In the genomic region with DNA sequence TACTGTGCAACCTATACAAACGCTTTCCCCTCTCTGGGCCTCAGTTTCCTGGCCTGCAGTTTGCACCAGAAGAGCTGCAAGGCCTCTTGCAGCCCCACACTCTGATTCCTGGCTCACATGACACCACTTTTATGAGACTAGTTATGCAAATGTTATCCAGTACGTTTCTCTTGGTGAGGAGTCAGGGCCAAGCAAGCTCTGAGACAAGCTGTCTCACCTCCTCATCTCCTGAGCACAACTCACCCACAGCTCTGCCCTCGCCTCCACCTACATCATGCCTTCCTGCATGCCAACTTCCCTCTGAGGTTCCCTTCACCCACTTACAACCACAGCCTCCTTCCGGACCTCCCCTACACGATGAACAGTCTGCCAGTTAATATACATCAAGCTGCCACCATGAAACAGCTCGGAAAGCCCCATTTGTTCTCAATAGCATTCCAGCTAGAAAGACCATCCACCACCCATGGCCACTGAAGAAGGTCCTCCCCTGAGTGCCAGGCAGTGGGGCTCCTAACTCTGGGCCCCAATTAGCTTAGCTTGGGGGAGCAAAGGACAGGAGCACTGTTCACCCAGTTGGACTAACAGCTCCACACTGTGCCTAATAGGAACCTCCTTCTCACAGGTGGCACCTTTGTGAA, we compare ENCODE assay signal across 11 cellular contexts. TPM values are rescaled to one million over a fixed set of nuclear protein-coding genes. Genes with fewer than 3 reads are reported as not detected.
DNase-seq lines count a peak whose midpoint lies in the region; ATAC-seq, FAIRE-seq and TF ChIP-seq lines count a peak whose summit lies in the region.
"Had no signal": no experiment of that assay in that cellular context is flagged by ENCODE, and none has a peak within 500 bp of the region (broad histone marks: within the 10 kb centered on the region; RNA-seq: fewer than 3 reads in every experiment).

No MANE protein-coding gene starts in this region.

- no peak overlapping the region for H3K27ac ChIP-seq in osteoblast (ENCODE audit: low read depth, low read length)
- H3K27ac ChIP-seq: ovary had no signal

- peak; percentile 98 for FAIRE-seq in GM12891 (lab: Jason Lieb, UNC)

- H3K4me2 ChIP-seq in osteoblast (ENCODE audit: insufficient read depth, low read length): no peak overlapping the region

- ATAC-seq in HG03378 (IDR thresholded peaks at IDR 0.05; ENCODE audit: unreplicated experiment): peak; percentile 41
- peak; percentile 81 for ATAC-seq in activated CD8-positive, alpha-beta T cell treated with anti-CD3 and anti-CD28 coated beads for 36 hours

- POLR2A ChIA-PET in activated CD8-positive, alpha-beta T cell treated with anti-CD3 and anti-CD28 coated beads for 36 hours (lab: Charles Lee): interaction anchor here (0.7 to 3.8 kb wide), 9 partner anchors 9 to 409 kb away, joined by 3 to 32 read pairs (median 4); no protein-coding TSS in a partner anchor

- H3K27me3 Mint-ChIP-seq in activated CD8-positive, alpha-beta T cell treated with anti-CD3 and anti-CD28 coated beads for 36 hours: no peaks in the 10 kb centered on the region
- H3K27me3 Mint-ChIP-seq in nephron progenitor cell (ENCODE audit: low read depth, poor library complexity): peaks cover 12% of the 10 kb centered on the region
- peaks cover 92% of the 10 kb centered on the region for H3K27me3 Mint-ChIP-seq in Calu3 (ENCODE audit: unreplicated experiment)

- CTCF ChIA-PET in activated CD8-positive, alpha-beta T cell treated with anti-CD3 and anti-CD28 coated beads for 36 hours (lab: Charles Lee): interaction anchor here (0.7 to 5.9 kb wide), 6 partner anchors 9 to 576 kb away, joined by 3 to 82 read pairs (median 5); no protein-coding TSS in a partner anchor
- CTCF ChIA-PET in Calu3 (lab: Charles Lee): interaction anchor here (0.6 to 1.3 kb wide), 2 partner anchors 22 to 160 kb away, joined by 3 to 5 read pairs; no protein-coding TSS in a partner anchor

- no peaks in the 10 kb centered on the region for H3K9me3 ChIP-seq in osteoblast (ENCODE audit: low read depth, low read length)
- H3K9me3 ChIP-seq: ovary had no signal

- no peak overlapping the region for H2AFZ ChIP-seq in osteoblast (ENCODE audit: low read length)

- H3K4me1 ChIP-seq in osteoblast (ENCODE audit: insufficient read depth, low read length): no peaks in the 10 kb centered on the region

- peak overlapping the region; percentile 1 for H3K4me3 Mint-ChIP-seq in activated CD8-positive, alpha-beta T cell treated with anti-CD3 and anti-CD28 coated beads for 36 hours
- H3K4me3 Mint-ChIP-seq in nephron progenitor cell (no peak overlapping the region), Calu3 (ENCODE audit: low read depth, unreplicated experiment) (no peak overlapping the region)

- peaks cover 4% of the 10 kb centered on the region for H3K9me3 Mint-ChIP-seq in activated CD8-positive, alpha-beta T cell treated with anti-CD3 and anti-CD28 coated beads for 36 hours
- H3K9me3 Mint-ChIP-seq in nephron progenitor cell: peaks cover 3% of the 10 kb centered on the region
- H3K9me3 Mint-ChIP-seq in Calu3 (ENCODE audit: low read depth, unreplicated experiment): no peaks in the 10 kb centered on the region

- H3K27ac Mint-ChIP-seq in activated CD8-positive, alpha-beta T cell treated with anti-CD3 and anti-CD28 coated beads for 36 hours: peak overlapping the region; percentile 67
- H3K27ac Mint-ChIP-seq in nephron progenitor cell: peak overlapping the region; percentile 38
- H3K27ac Mint-ChIP-seq in Calu3 (ENCODE audit: unreplicated experiment): no peak overlapping the region

- peaks cover 3% of the 10 kb centered on the region for H3K36me3 Mint-ChIP-seq in activated CD8-positive, alpha-beta T cell treated with anti-CD3 and anti-CD28 coated beads for 36 hours (ENCODE audit: low read depth)
- no peaks in the 10 kb centered on the region for H3K36me3 Mint-ChIP-seq in nephron progenitor cell (ENCODE audit: low read depth)
- H3K36me3 Mint-ChIP-seq in Calu3 (ENCODE audit: insufficient read depth, unreplicated experiment): no peaks in the 10 kb centered on the region

- BruUV-seq in Calu3 (replicated peaks; lab: Mats Ljungman, UMichigan): no TSS peak

- peaks cover 74% of the 10 kb centered on the region for H3K4me1 Mint-ChIP-seq in activated CD8-positive, alpha-beta T cell treated with anti-CD3 and anti-CD28 coated beads for 36 hours (ENCODE audit: low read depth)
- H3K4me1 Mint-ChIP-seq in nephron progenitor cell: peaks cover 42% of the 10 kb centered on the region
- H3K4me1 Mint-ChIP-seq in Calu3 (ENCODE audit: low read depth, unreplicated experiment): no peaks in the 10 kb centered on the region

- H3K4me3 ChIP-seq in osteoblast (ENCODE audit: insufficient read depth, low read length): no peak overlapping the region
- H3K4me3 ChIP-seq: ovary had no signal

- no peaks in the 10 kb centered on the region for H4K20me1 ChIP-seq in osteoblast (ENCODE audit: insufficient read depth, low read length)

- H3K79me2 ChIP-seq in osteoblast (ENCODE audit: insufficient read depth, low read length): no peaks in the 10 kb centered on the region

- peaks cover 30% of the 10 kb centered on the region for H3K27me3 ChIP-seq in osteoblast (ENCODE audit: insufficient read depth, low read length)
- H3K27me3 ChIP-seq: ovary had no signal

- intact Hi-C loops in activated CD8-positive, alpha-beta T cell treated with anti-CD3 and anti-CD28 coated beads for 36 hours (cut with micrococcal nuclease): no loop called here
- intact Hi-C loops in Calu3 (cut with micrococcal nuclease; ENCODE audit: unreplicated experiment): no loop called here

- DNase-seq in GM12891 (ENCODE audit: insufficient read length, low spot score) (no peak), nephron progenitor cell (no peak), osteoblast (ENCODE audit: insufficient read length, low spot score, missing footprints) (no peak), RPMI8226 (no peak), hypothalamus (lab: John Stamatoyannopoulos, UW) (no peak), Calu3 (no peak)
- peak; percentile 82 for DNase-seq in activated CD8-positive, alpha-beta T cell treated with anti-CD3 and anti-CD28 coated beads for 36 hours
- DNase-seq: DMS79 treated with DMSO at 0.1 percent for 48 hours, NCI-H1092 treated with DMSO at 0.1 percent for 48 hours, ovary had no signal

- TF ChIP-seq CTCF in activated CD8-positive, alpha-beta T cell treated with anti-CD3 and anti-CD28 coated beads for 36 hours (IDR thresholded peaks at IDR 0.05): no peak
- TF ChIP-seq CTCF in nephron progenitor cell (IDR thresholded peaks at IDR 0.05) (no peak), osteoblast (IDR thresholded peaks at IDR 0.05; ENCODE audit: extremely low read depth, low read depth, low read length) (no peak), Calu3 (IDR thresholded peaks at IDR 0.05; ENCODE audit: unreplicated experiment) (no peak)

- no peak for TF ChIP-seq POLR2A in GM12891 (IDR thresholded peaks at IDR 0.05; ENCODE audit: low read depth, low read length)

- H3K36me3 ChIP-seq in osteoblast (ENCODE audit: insufficient read depth, low read length): no peaks in the 10 kb centered on the region
- H3K36me3 ChIP-seq: ovary had no signal

TF ChIP-seq in GM12891, 5 proteins besides CTCF, POLR2A, EP300 and RAD21:
- TF ChIP-seq TAF1 (IDR thresholded peaks at IDR 0.05; ENCODE audit: low read depth, low read length): no peak
- TF ChIP-seq POLR2AphosphoS5 (IDR thresholded peaks at IDR 0.05; ENCODE audit: low read depth, low read length): no peak
- TF ChIP-seq SPI1 (IDR thresholded peaks at IDR 0.05; ENCODE audit: low read depth, low read length): no peak
- peak; percentile 72 for TF ChIP-seq POU2F2 (IDR thresholded peaks at IDR 0.05; ENCODE audit: low read depth, low read length)
TF ChIP-seq in GM12891: peak in this region for 1.

RNA-seq across cellular contexts. Expression of gene CRYGS, which starts 25.0 kb away (rescaled TPM):
- 2.1 TPM for polyA plus RNA-seq in GM12891 (2012; ENCODE audit: low read depth, missing spikeins)
- total RNA-seq in activated CD8-positive, alpha-beta T cell treated with anti-CD3 and anti-CD28 coated beads for 36 hours: 1 to 10 TPM; 1.4 to 2.6 TPM
- total RNA-seq in osteoblast (0.88 and 1.8 TPM in 2 replicates), Calu3 (2022) (7.2 and 9.5 TPM in 2 replicates)

RNA-seq across cellular contexts. Expression of gene TBCCD1, which starts 48.0 kb away (rescaled TPM):
- 4.4 TPM for polyA plus RNA-seq in GM12891 (2012; ENCODE audit: low read depth, missing spikeins)
- 10 to 100 TPM in 1 of 2 experiments, 1 to 10 TPM in 1; 9.8 to 10.8 TPM for total RNA-seq in activated CD8-positive, alpha-beta T cell treated with anti-CD3 and anti-CD28 coated beads for 36 hours
- 15.6 and 20.0 TPM in 2 replicates for total RNA-seq in osteoblast
- total RNA-seq in Calu3 (2022): 21.0 and 25.1 TPM in 2 replicates

RNA-seq across cellular contexts. Expression of gene DNAJB11, which starts 51.4 kb away (rescaled TPM):
- 34.4 TPM for polyA plus RNA-seq in GM12891 (2012; ENCODE audit: low read depth, missing spikeins)
- total RNA-seq in activated CD8-positive, alpha-beta T cell treated with anti-CD3 and anti-CD28 coated beads for 36 hours: 10 to 100 TPM; 30.0 to 31.5 TPM
- total RNA-seq in osteoblast: 33.9 and 35.8 TPM in 2 replicates
- total RNA-seq in Calu3 (2022): 171 and 181 TPM in 2 replicates
